ENCODE assay signal across 19 cellular contexts in the genomic region with DNA sequence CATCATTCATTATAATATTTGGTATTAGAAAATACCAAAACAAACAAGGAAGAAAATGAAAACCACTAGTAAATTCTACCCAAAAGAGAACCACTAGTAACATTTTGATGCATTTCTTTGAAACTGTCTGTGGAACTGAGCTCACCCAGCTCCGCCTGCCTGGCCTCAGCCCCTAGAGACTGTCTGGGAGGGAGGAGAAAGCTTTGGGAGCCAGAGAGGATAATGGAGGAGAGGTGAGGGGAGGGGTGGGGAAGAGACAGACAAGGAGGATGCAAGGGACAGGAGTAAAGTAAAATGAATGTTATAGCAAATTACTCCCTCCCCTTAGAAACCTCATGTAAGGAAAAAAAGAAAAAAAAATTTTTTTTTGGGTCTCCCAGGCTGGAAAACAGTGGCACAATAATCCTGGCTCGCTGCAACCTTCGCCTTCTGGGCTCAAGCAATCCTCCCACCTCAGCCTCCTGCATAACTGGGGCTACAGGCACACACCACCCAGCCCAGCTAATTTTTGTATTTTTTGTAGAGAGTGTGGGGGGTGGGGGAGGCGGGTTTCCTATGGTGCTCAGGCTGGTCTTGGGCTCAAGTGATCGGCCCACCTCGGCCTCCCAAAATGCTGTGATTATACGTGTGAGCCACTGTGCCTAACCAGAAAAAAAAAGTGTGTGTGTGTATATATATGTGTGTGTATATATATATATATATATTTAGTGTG. TPM values are rescaled to one million over a fixed set of nuclear protein-coding genes. Genes with fewer than 3 reads are reported as not detected.
DNase-seq lines count a peak whose midpoint lies in the region; ATAC-seq and TF ChIP-seq lines count a peak whose summit lies in the region.
"Had no signal": no experiment of that assay in that cellular context is flagged by ENCODE, and none has a peak within 500 bp of the region (broad histone marks: within the 10 kb centered on the region; RNA-seq: fewer than 3 reads in every experiment).

No MANE protein-coding gene starts in this region.

- H3K36me3 Mint-ChIP-seq in glutamatergic neuron (ENCODE audit: unreplicated experiment) (no peaks in the 10 kb centered on the region), endothelial cell (ENCODE audit: low read depth, unreplicated experiment) (peaks cover 6% of the 10 kb centered on the region)
- H3K36me3 Mint-ChIP-seq in activated CD4-positive, alpha-beta T cell treated with anti-CD3 and anti-CD28 coated beads for 36 hours (ENCODE audit: low read depth) = no peaks in the 10 kb centered on the region

- H3K9me3 Mint-ChIP-seq in glutamatergic neuron (ENCODE audit: unreplicated experiment) (peaks cover 2% of the 10 kb centered on the region), endothelial cell (ENCODE audit: unreplicated experiment) (no peaks in the 10 kb centered on the region)
- no peaks in the 10 kb centered on the region for H3K9me3 Mint-ChIP-seq in activated CD4-positive, alpha-beta T cell treated with anti-CD3 and anti-CD28 coated beads for 36 hours (ENCODE audit: low read depth)

- intact Hi-C loops in activated CD4-positive, alpha-beta T cell treated with anti-CD3 and anti-CD28 coated beads for 36 hours (cut with DNase I, micrococcal nuclease) = no loop called here

- H3K9ac ChIP-seq in adipocyte (ENCODE audit: low read length) (peak overlapping the region; percentile 83), skeletal muscle tissue (ENCODE audit: low read depth in 1 of 3, low read length in 3 of 3) (no peak overlapping the region)
- H3K9ac ChIP-seq: parathyroid adenoma had no signal

- H3K4me1 ChIP-seq in adipocyte (ENCODE audit: control insufficient read depth, insufficient read depth, low read length) (peaks cover 81% of the 10 kb centered on the region), skeletal muscle tissue (ENCODE audit: control insufficient read depth in 3 of 3, insufficient read depth in 3 of 3, low read length in 3 of 3) (peaks cover 7 to 16% (median 8%) of the 10 kb centered on the region in 3 donors)
- H3K4me1 ChIP-seq: parathyroid adenoma had no signal

- H3K4me3 Mint-ChIP-seq in glutamatergic neuron (ENCODE audit: unreplicated experiment) = no peak overlapping the region
- H3K4me3 Mint-ChIP-seq in activated CD4-positive, alpha-beta T cell treated with anti-CD3 and anti-CD28 coated beads for 36 hours = no peak overlapping the region
- H3K4me3 Mint-ChIP-seq in endothelial cell (ENCODE audit: unreplicated experiment) = no peak overlapping the region
- H3K4me3 Mint-ChIP-seq: activated CD8-positive, alpha-beta T cell treated with anti-CD3 and anti-CD28 coated beads, Interleukin-2, amount 10 ng/mL, durations not matched to agents 7 days and 5 days had no signal

- DNase-seq in D341Med (ENCODE audit: low spot score) = peak; percentile 76
- peak; percentile 54 for DNase-seq in adipocyte (ENCODE audit: low read depth)
- peak; percentile 38 for DNase-seq in glutamatergic neuron
- no peak for DNase-seq in RPMI8226
- DNase-seq in activated CD4-positive, alpha-beta T cell treated with anti-CD3 and anti-CD28 coated beads for 36 hours = no peak
- DNase-seq in endothelial cell (ENCODE audit: low spot score) = no peak
- DNase-seq in activated gamma-delta T cell (lab: John Stamatoyannopoulos, UW) = no peak
- DNase-seq: activated CD8-positive, alpha-beta T cell treated with anti-CD3 and anti-CD28 coated beads, Interleukin-2, amount 10 ng/mL, durations not matched to agents 7 days and 5 days; EL; erythroblast; KBM-7; NCI-H1048; NCI-H2081 treated with DMSO at 0.1 percent for 48 hours; NCI-H526 treated with DMSO at 0.1 percent for 48 hours; PC-9; stimulated activated CD4-positive, alpha-beta T cell treated with anti-CD3 and anti-CD28 coated beads, Interleukin-12 subunit alpha, Interleukin-12 subunit beta, amount 100 ng/mL, for 4 hours; stimulated activated naive CD4-positive, alpha-beta T cell had no signal

- no peak overlapping the region for H3K27ac Mint-ChIP-seq in glutamatergic neuron (ENCODE audit: unreplicated experiment)
- no peak overlapping the region for H3K27ac Mint-ChIP-seq in activated CD4-positive, alpha-beta T cell treated with anti-CD3 and anti-CD28 coated beads for 36 hours
- H3K27ac Mint-ChIP-seq in endothelial cell (ENCODE audit: unreplicated experiment) = no peak overlapping the region
- H3K27ac Mint-ChIP-seq: activated CD8-positive, alpha-beta T cell treated with anti-CD3 and anti-CD28 coated beads, Interleukin-2, amount 10 ng/mL, durations not matched to agents 7 days and 5 days had no signal

- H3K4me1 Mint-ChIP-seq in glutamatergic neuron (ENCODE audit: low read depth, unreplicated experiment) (peaks cover 4% of the 10 kb centered on the region), endothelial cell (ENCODE audit: unreplicated experiment) (peaks cover 14% of the 10 kb centered on the region)
- peaks cover 14% of the 10 kb centered on the region for H3K4me1 Mint-ChIP-seq in activated CD4-positive, alpha-beta T cell treated with anti-CD3 and anti-CD28 coated beads for 36 hours

- POLR2A ChIA-PET in activated CD4-positive, alpha-beta T cell treated with anti-CD3 and anti-CD28 coated beads for 36 hours (lab: Charles Lee) = no interaction called here

- H3K27ac ChIP-seq in skeletal muscle tissue (ENCODE audit: low read depth, low read length) = peak overlapping the region; percentile 57
- H3K27ac ChIP-seq: parathyroid adenoma, PC-9 had no signal

- TF ChIP-seq CTCF in glutamatergic neuron (IDR thresholded peaks at IDR 0.05; ENCODE audit: partially characterized antibody, unreplicated experiment) = no peak
- no peak for TF ChIP-seq CTCF in endothelial cell (IDR thresholded peaks at IDR 0.05; ENCODE audit: unreplicated experiment)

- no peak for ATAC-seq in activated CD4-positive, alpha-beta T cell treated with anti-CD3 and anti-CD28 coated beads for 36 hours
- ATAC-seq: activated CD8-positive, alpha-beta T cell treated with anti-CD3 and anti-CD28 coated beads, Interleukin-2, amount 10 ng/mL, durations not matched to agents 7 days and 5 days had no signal

- H3K9me3 ChIP-seq in adipocyte (ENCODE audit: control insufficient read depth, low read length) (no peaks in the 10 kb centered on the region), skeletal muscle tissue (ENCODE audit: control insufficient read depth in 3 of 3, low read length in 3 of 3) (no peaks in the 10 kb centered on the region)

- H3K27me3 ChIP-seq in adipocyte (replicated peaks; ENCODE audit: control insufficient read depth, insufficient read depth, low read length) = no peaks in the 10 kb centered on the region
- peaks cover 4 to 24% (median 7%) of the 10 kb centered on the region in 3 donors for H3K27me3 ChIP-seq in skeletal muscle tissue (ENCODE audit: control insufficient read depth in 3 of 3, insufficient read depth in 3 of 3, low read length in 3 of 3)

- CTCF ChIA-PET in activated CD4-positive, alpha-beta T cell treated with anti-CD3 and anti-CD28 coated beads for 36 hours (lab: Charles Lee) = interaction anchor here (0.8 to 1.3 kb wide), 3 partner anchors 80 to 107 kb away, joined by 3 to 5 read pairs (median 3); no protein-coding TSS in a partner anchor

- H3K27me3 Mint-ChIP-seq in glutamatergic neuron (ENCODE audit: unreplicated experiment) (peaks cover 2% of the 10 kb centered on the region), endothelial cell (ENCODE audit: unreplicated experiment) (peaks cover 3% of the 10 kb centered on the region)
- H3K27me3 Mint-ChIP-seq in activated CD4-positive, alpha-beta T cell treated with anti-CD3 and anti-CD28 coated beads for 36 hours = peaks cover 2% of the 10 kb centered on the region

- H3K4me3 ChIP-seq in adipocyte (ENCODE audit: low read length) = peak overlapping the region; percentile 41
- H3K4me3 ChIP-seq in skeletal muscle tissue (ENCODE audit: low read length in 3 of 3) = no peak overlapping the region
- H3K4me3 ChIP-seq: PC-9 had no signal

- H3K36me3 ChIP-seq in adipocyte (ENCODE audit: control insufficient read depth, insufficient read depth, low read length, severe bottlenecking) = peaks cover 2% of the 10 kb centered on the region
- H3K36me3 ChIP-seq in skeletal muscle tissue (ENCODE audit: control insufficient read depth in 3 of 3, insufficient read depth in 3 of 3, low read length in 3 of 3) = no peaks in the 10 kb centered on the region

RNA-seq across cellular contexts. Expression of a gene that starts 3.2 kb away (rescaled TPM):
- total RNA-seq in glutamatergic neuron (ENCODE audit: unreplicated experiment) (not detected), skeletal muscle tissue (2.6 TPM), endothelial cell (ENCODE audit: unreplicated experiment) (0.15 TPM)
- total RNA-seq in activated CD4-positive, alpha-beta T cell treated with anti-CD3 and anti-CD28 coated beads for 36 hours = not detected
- total RNA-seq: activated CD8-positive, alpha-beta T cell treated with anti-CD3 and anti-CD28 coated beads, Interleukin-2, amount 10 ng/mL, durations not matched to agents 7 days and 5 days had no signal

RNA-seq across cellular contexts. Expression of a gene that starts 16.6 kb away (rescaled TPM):
- 37.6 TPM for total RNA-seq in glutamatergic neuron (ENCODE audit: unreplicated experiment)
- 33.4 TPM for total RNA-seq in skeletal muscle tissue
- 10 to 100 TPM; 29.9 to 31.1 TPM for total RNA-seq in activated CD4-positive, alpha-beta T cell treated with anti-CD3 and anti-CD28 coated beads for 36 hours
- 32.5 TPM for total RNA-seq in endothelial cell (ENCODE audit: unreplicated experiment)

RNA-seq across cellular contexts. Expression of a gene that starts 28.1 kb away (rescaled TPM):
- total RNA-seq in glutamatergic neuron (ENCODE audit: unreplicated experiment) (47.6 TPM), skeletal muscle tissue (11.0 TPM), endothelial cell (ENCODE audit: unreplicated experiment) (33.9 TPM)
- 10 to 100 TPM; 29.4 to 35.6 TPM for total RNA-seq in activated CD4-positive, alpha-beta T cell treated with anti-CD3 and anti-CD28 coated beads for 36 hours

RNA-seq across cellular contexts. Expression of a gene that starts 28.4 kb away (rescaled TPM):
- total RNA-seq in glutamatergic neuron (ENCODE audit: unreplicated experiment) = 98.7 TPM
- 71.5 TPM for total RNA-seq in skeletal muscle tissue
- 100 to 1,000 TPM; 111 to 114 TPM for total RNA-seq in activated CD4-positive, alpha-beta T cell treated with anti-CD3 and anti-CD28 coated beads for 36 hours
- total RNA-seq in endothelial cell (ENCODE audit: unreplicated experiment) = 76.6 TPM

Comparison
In these comparisons a context has a peak if more than half of its experiments do, and no peak if none do; other contexts are left out.
1. DNase-seq: peak in D341Med (single experiment), adipocyte (single experiment) and glutamatergic neuron (single experiment); none in RPMI8226 (single experiment), activated CD4-positive, alpha-beta T cell treated with anti-CD3 and anti-CD28 coated beads for 36 hours (single experiment), endothelial cell (single experiment) and activated gamma-delta T cell (single experiment).